ENCODE assay signal across 8 cellular contexts in genomic region chr7:122219253-122219865, GRCh38.
DNase-seq lines count a peak whose midpoint lies in the region; ATAC-seq and TF ChIP-seq lines count a peak whose summit lies in the region.

No MANE protein-coding gene starts in this region.

- H3K27ac ChIP-seq in osteoblast (ENCODE audit: low read depth, low read length), result no peak overlapping the region
- no peak overlapping the region for H3K27ac ChIP-seq in naive thymus-derived CD4-positive, alpha-beta T cell (ENCODE audit: low read depth, low read length)

- POLR2A ChIA-PET in activated CD8-positive, alpha-beta T cell treated with anti-CD3 and anti-CD28 coated beads for 36 hours (lab: Charles Lee), result no interaction called here
- POLR2A ChIA-PET in activated CD8-positive, alpha-beta T cell treated with anti-CD3 and anti-CD28 coated beads, Interleukin-2, amount 10 ng/mL, durations not matched to agents 7 days and 5 days (lab: Charles Lee), result no interaction called here
- POLR2A ChIA-PET in naive thymus-derived CD4-positive, alpha-beta T cell (lab: Charles Lee), result no interaction called here

- no peak overlapping the region for H3K27ac Mint-ChIP-seq in activated CD8-positive, alpha-beta T cell treated with anti-CD3 and anti-CD28 coated beads for 36 hours
- no peak overlapping the region for H3K27ac Mint-ChIP-seq in activated CD8-positive, alpha-beta T cell treated with anti-CD3 and anti-CD28 coated beads, Interleukin-2, amount 10 ng/mL, durations not matched to agents 7 days and 5 days
- no peak overlapping the region for H3K27ac Mint-ChIP-seq in naive thymus-derived CD4-positive, alpha-beta T cell

- no peak overlapping the region for H3K4me3 Mint-ChIP-seq in activated CD8-positive, alpha-beta T cell treated with anti-CD3 and anti-CD28 coated beads for 36 hours
- H3K4me3 Mint-ChIP-seq in activated CD8-positive, alpha-beta T cell treated with anti-CD3 and anti-CD28 coated beads, Interleukin-2, amount 10 ng/mL, durations not matched to agents 7 days and 5 days, result no peak overlapping the region
- H3K4me3 Mint-ChIP-seq in naive thymus-derived CD4-positive, alpha-beta T cell, result no peak overlapping the region

- no peak overlapping the region for H3K4me2 ChIP-seq in osteoblast (ENCODE audit: insufficient read depth, low read length)

- H3K79me2 ChIP-seq in osteoblast (ENCODE audit: insufficient read depth, low read length), result no peaks in the 10 kb centered on the region

- H4K20me1 ChIP-seq in osteoblast (ENCODE audit: insufficient read depth, low read length), result no peaks in the 10 kb centered on the region

- no peaks in the 10 kb centered on the region for H3K27me3 ChIP-seq in osteoblast (ENCODE audit: insufficient read depth, low read length)
- H3K27me3 ChIP-seq in naive thymus-derived CD4-positive, alpha-beta T cell (ENCODE audit: control insufficient read depth in 2 of 2, insufficient read depth in 2 of 2, low read length in 2 of 2), result no peaks in the 10 kb centered on the region

- peak; percentile 55 for TF ChIP-seq CTCF in activated CD8-positive, alpha-beta T cell treated with anti-CD3 and anti-CD28 coated beads for 36 hours (IDR thresholded peaks at IDR 0.05)
- TF ChIP-seq CTCF in choroid plexus epithelial cell (conservative IDR thresholded peaks at IDR 0.05; ENCODE audit: low read depth, low read length) (peak; percentile 61), osteoblast (IDR thresholded peaks at IDR 0.05; ENCODE audit: extremely low read depth, low read depth, low read length) (peak; percentile 68)

- H3K36me3 ChIP-seq in osteoblast (ENCODE audit: insufficient read depth, low read length), result no peaks in the 10 kb centered on the region
- H3K36me3 ChIP-seq in naive thymus-derived CD4-positive, alpha-beta T cell (ENCODE audit: control insufficient read depth in 2 of 3, insufficient read depth in 3 of 3, low read length in 3 of 3), result no peaks in the 10 kb centered on the region

- no peaks in the 10 kb centered on the region for H3K4me1 ChIP-seq in osteoblast (ENCODE audit: insufficient read depth, low read length)
- H3K4me1 ChIP-seq in naive thymus-derived CD4-positive, alpha-beta T cell (ENCODE audit: control insufficient read depth in 2 of 2, insufficient read depth in 2 of 2, low read length in 2 of 2), result no peaks in the 10 kb centered on the region

- no peak for DNase-seq in activated CD8-positive, alpha-beta T cell treated with anti-CD3 and anti-CD28 coated beads for 36 hours
- no peak for DNase-seq in activated CD8-positive, alpha-beta T cell treated with anti-CD3 and anti-CD28 coated beads, Interleukin-2, amount 10 ng/mL, durations not matched to agents 7 days and 5 days
- DNase-seq in NCI-H1417 treated with DMSO at 0.1 percent for 48 hours (lab: John Stamatoyannopoulos, UW), result peak; percentile 26
- DNase-seq in choroid plexus epithelial cell (ENCODE audit: low read depth), result peak; percentile 59
- DNase-seq in osteoblast (ENCODE audit: insufficient read length, low spot score, missing footprints), result peak; percentile 10
- no peak for DNase-seq in HPDE6-E6E7 (ENCODE audit: extremely low spot score)
- no peak for DNase-seq in naive thymus-derived CD4-positive, alpha-beta T cell

- no peaks in the 10 kb centered on the region for H3K4me1 Mint-ChIP-seq in activated CD8-positive, alpha-beta T cell treated with anti-CD3 and anti-CD28 coated beads for 36 hours (ENCODE audit: low read depth)
- H3K4me1 Mint-ChIP-seq in activated CD8-positive, alpha-beta T cell treated with anti-CD3 and anti-CD28 coated beads, Interleukin-2, amount 10 ng/mL, durations not matched to agents 7 days and 5 days (ENCODE audit: low read depth), result no peaks in the 10 kb centered on the region
- no peaks in the 10 kb centered on the region for H3K4me1 Mint-ChIP-seq in naive thymus-derived CD4-positive, alpha-beta T cell

- H2AFZ ChIP-seq in osteoblast (ENCODE audit: low read length), result no peak overlapping the region

- H3K27me3 Mint-ChIP-seq in activated CD8-positive, alpha-beta T cell treated with anti-CD3 and anti-CD28 coated beads for 36 hours, result no peaks in the 10 kb centered on the region
- H3K27me3 Mint-ChIP-seq in activated CD8-positive, alpha-beta T cell treated with anti-CD3 and anti-CD28 coated beads, Interleukin-2, amount 10 ng/mL, durations not matched to agents 7 days and 5 days (ENCODE audit: low read depth), result no peaks in the 10 kb centered on the region
- H3K27me3 Mint-ChIP-seq in naive thymus-derived CD4-positive, alpha-beta T cell, result no peaks in the 10 kb centered on the region

- H3K36me3 Mint-ChIP-seq in activated CD8-positive, alpha-beta T cell treated with anti-CD3 and anti-CD28 coated beads for 36 hours (ENCODE audit: low read depth), result no peaks in the 10 kb centered on the region
- no peaks in the 10 kb centered on the region for H3K36me3 Mint-ChIP-seq in activated CD8-positive, alpha-beta T cell treated with anti-CD3 and anti-CD28 coated beads, Interleukin-2, amount 10 ng/mL, durations not matched to agents 7 days and 5 days (ENCODE audit: low read depth)
- H3K36me3 Mint-ChIP-seq in naive thymus-derived CD4-positive, alpha-beta T cell, result no peaks in the 10 kb centered on the region

- ATAC-seq in activated CD8-positive, alpha-beta T cell treated with anti-CD3 and anti-CD28 coated beads for 36 hours, result no peak
- no peak for ATAC-seq in activated CD8-positive, alpha-beta T cell treated with anti-CD3 and anti-CD28 coated beads, Interleukin-2, amount 10 ng/mL, durations not matched to agents 7 days and 5 days
- ATAC-seq in naive thymus-derived CD4-positive, alpha-beta T cell, result no peak
- no peak for ATAC-seq in activated CD4-positive, CD25-positive, alpha-beta regulatory T cell treated with anti-CD3 and anti-CD28 coated beads, Interleukin-2, amount 50 U/mL, for 24 hours

- intact Hi-C loops in activated CD8-positive, alpha-beta T cell treated with anti-CD3 and anti-CD28 coated beads for 36 hours (cut with micrococcal nuclease), result loop anchor here (5.0 kb wide), 1 partner anchor 313 kb away; no protein-coding TSS in a partner anchor
- intact Hi-C loops in naive thymus-derived CD4-positive, alpha-beta T cell (cut with micrococcal nuclease), result loop anchor here in 1 of 2 donors (1.0 kb wide), 1 partner anchor 310 kb away; no protein-coding TSS in a partner anchor

- CTCF ChIA-PET in activated CD8-positive, alpha-beta T cell treated with anti-CD3 and anti-CD28 coated beads for 36 hours (lab: Charles Lee), result interaction anchor here (1.9 kb wide), 1 partner anchor 309 kb away, joined by 9 read pairs; no protein-coding TSS in a partner anchor
- CTCF ChIA-PET in activated CD8-positive, alpha-beta T cell treated with anti-CD3 and anti-CD28 coated beads, Interleukin-2, amount 10 ng/mL, durations not matched to agents 7 days and 5 days (lab: Charles Lee), result interaction anchor here (1.2 kb wide), 1 partner anchor 309 kb away, joined by 3 read pairs; no protein-coding TSS in a partner anchor
- CTCF ChIA-PET in naive thymus-derived CD4-positive, alpha-beta T cell (lab: Charles Lee), result no interaction called here

- H3K4me3 ChIP-seq in choroid plexus epithelial cell (ENCODE audit: low read depth, low read length) (no peak overlapping the region), osteoblast (ENCODE audit: insufficient read depth, low read length) (no peak overlapping the region)
- no peak overlapping the region for H3K4me3 ChIP-seq in naive thymus-derived CD4-positive, alpha-beta T cell (ENCODE audit: low read length)

- no peaks in the 10 kb centered on the region for H3K9me3 Mint-ChIP-seq in activated CD8-positive, alpha-beta T cell treated with anti-CD3 and anti-CD28 coated beads for 36 hours
- H3K9me3 Mint-ChIP-seq in activated CD8-positive, alpha-beta T cell treated with anti-CD3 and anti-CD28 coated beads, Interleukin-2, amount 10 ng/mL, durations not matched to agents 7 days and 5 days (ENCODE audit: insufficient read depth), result no peaks in the 10 kb centered on the region
- H3K9me3 Mint-ChIP-seq in naive thymus-derived CD4-positive, alpha-beta T cell, result peaks cover 0 to 4% (median 0%) of the 10 kb centered on the region in 11 donors

- H3K9me3 ChIP-seq in osteoblast (ENCODE audit: low read depth, low read length), result no peaks in the 10 kb centered on the region
- H3K9me3 ChIP-seq in naive thymus-derived CD4-positive, alpha-beta T cell (ENCODE audit: control insufficient read depth in 2 of 3, low read length in 3 of 3), result no peaks in the 10 kb centered on the region

Comparison
In these comparisons a context has a peak if more than half of its experiments do, and no peak if none do; other contexts are left out.
1. DNase-seq: peak in NCI-H1417 treated with DMSO at 0.1 percent for 48 hours (single experiment), choroid plexus epithelial cell (single experiment) and osteoblast (single experiment); none in activated CD8-positive, alpha-beta T cell treated with anti-CD3 and anti-CD28 coated beads for 36 hours (single experiment), activated CD8-positive, alpha-beta T cell treated with anti-CD3 and anti-CD28 coated beads, Interleukin-2, amount 10 ng/mL, durations not matched to agents 7 days and 5 days (single experiment), HPDE6-E6E7 (single experiment) and naive thymus-derived CD4-positive, alpha-beta T cell (0 of 9).
2. Peak in every context shown above with its lines, with median percentiles within 50 percentile points of each other: CTCF ChIP-seq.